Comparison of ENCODE assay signal across 7 cellular contexts in the genomic region with DNA sequence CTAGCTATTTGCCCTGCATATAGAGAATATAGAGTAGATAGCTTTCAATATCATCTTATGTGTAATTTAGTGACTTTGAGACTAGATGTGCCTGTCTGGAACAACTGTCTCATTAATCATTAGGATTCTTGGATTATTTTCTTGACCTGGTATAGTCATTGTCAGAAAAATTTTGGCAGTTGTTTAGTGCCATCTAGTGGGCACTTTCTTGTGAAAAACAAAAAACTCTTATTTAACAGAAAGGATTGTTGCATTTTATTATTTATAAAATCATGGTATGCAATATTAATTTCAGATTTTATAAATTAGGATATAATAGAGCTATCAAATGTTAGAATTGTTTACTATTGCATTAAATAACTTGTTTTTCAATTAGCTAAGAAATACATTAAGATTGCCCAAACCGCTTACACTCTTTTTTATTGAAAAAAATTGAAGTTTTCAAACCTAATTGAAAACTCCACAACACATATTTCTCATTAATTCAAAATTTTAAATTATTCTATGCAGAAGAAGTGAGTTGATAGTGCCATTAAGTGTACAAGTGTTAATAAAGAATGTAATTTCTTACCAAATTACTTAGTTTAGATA.
DNase-seq lines count a peak whose midpoint lies in the region; ATAC-seq, FAIRE-seq and TF ChIP-seq lines count a peak whose summit lies in the region.

No MANE protein-coding gene starts in this region.

- H3K27ac ChIP-seq in WERI-Rb-1 (no peak overlapping the region), aorta (ENCODE audit: low read depth in 1 of 2, low read length in 2 of 2) (no peak overlapping the region)

- intact Hi-C loops in aorta (cut with DNase I) = loop anchor here in 1 of 2 donors (10.0 kb wide), 1 partner anchor 313 kb away; no protein-coding TSS in a partner anchor

- no peaks in the 10 kb centered on the region for H3K4me1 ChIP-seq in aorta (ENCODE audit: control insufficient read depth in 1 of 2, insufficient read depth in 2 of 2, low read length in 2 of 2)

- H3K9me3 ChIP-seq in WERI-Rb-1 (ENCODE audit: severe bottlenecking) (no peaks in the 10 kb centered on the region), aorta (ENCODE audit: control insufficient read depth, low read length) (peaks cover 1% of the 10 kb centered on the region)

- no peaks in the 10 kb centered on the region for H3K36me3 ChIP-seq in WERI-Rb-1
- H3K36me3 ChIP-seq in aorta (ENCODE audit: control insufficient read depth in 1 of 2, insufficient read depth in 2 of 2, low read length in 1 of 2) = no peaks in the 10 kb centered on the region

- DNase-seq in G401 (ENCODE audit: low spot score) = peak; percentile 27
- DNase-seq in LNCaP clone FGC (ENCODE audit: low read depth) = peak; percentile 31
- DNase-seq in WERI-Rb-1 = no peak
- DNase-seq in aorta = no peak
- DNase-seq in GM19238 (ENCODE audit: insufficient read length, low spot score) = no peak

- in situ Hi-C loops in G401 (cut with HindIII; ENCODE audit: low sequenced_read_pairs) = no loop called here

- peak; percentile 45 for TF ChIP-seq CTCF in LNCaP clone FGC (IDR thresholded peaks at IDR 0.05; ENCODE audit: control insufficient read depth, extremely low read depth, insufficient read depth)
- peak; percentile 20; the same call in 1 of the 2 replicates for TF ChIP-seq CTCF in WERI-Rb-1 (IDR thresholded peaks at IDR 0.05; ENCODE audit: low read depth, low read length)

- 92 to 98% methylated on average over 1 of the region's 1 CpG for WGBS in aorta, 2 donors

- peak; percentile 99 for FAIRE-seq in islet of Langerhans (lab: Jason Lieb, UNC)

- H3K4me3 ChIP-seq in LNCaP clone FGC (ENCODE audit: low read depth, low read length) (no peak overlapping the region), WERI-Rb-1 (ENCODE audit: low read depth, low read length) (no peak overlapping the region), aorta (ENCODE audit: low read length in 2 of 2) (no peak overlapping the region)

- H3K27me3 ChIP-seq in WERI-Rb-1 (ENCODE audit: insufficient read depth, low read depth, severe bottlenecking) (peaks cover 47% of the 10 kb centered on the region), aorta (ENCODE audit: control insufficient read depth in 1 of 2, insufficient read depth in 2 of 2, low read length in 1 of 2) (no peaks in the 10 kb centered on the region)

- ATAC-seq in aorta (ENCODE audit: low FRiP score) (no peak), GM21526 (IDR thresholded peaks at IDR 0.05; ENCODE audit: low FRiP score, unreplicated experiment) (no peak)

Comparison
In these comparisons a context has a peak if more than half of its experiments do, and no peak if none do; other contexts are left out.
1. DNase-seq: peak in G401 (single experiment) and LNCaP clone FGC (single experiment); none in WERI-Rb-1 (single experiment), aorta (0 of 2) and GM19238 (single experiment).